ENCODE assay signal across 8 cellular contexts in genomic region chr18:159037-159652, GRCh38. TPM values are rescaled to one million over a fixed set of nuclear protein-coding genes. Genes with fewer than 3 reads are reported as not detected.
DNase-seq lines count a peak whose midpoint lies in the region; ATAC-seq and TF ChIP-seq lines count a peak whose summit lies in the region.

No MANE protein-coding gene starts in this region.

- H3K27me3 ChIP-seq in A673 (replicated peaks; ENCODE audit: insufficient read depth, low read depth, low read length, poor library complexity): no peaks in the 10 kb centered on the region
- H3K27me3 ChIP-seq in mesenchymal stem cell (ENCODE audit: control insufficient read depth in 1 of 2, insufficient read depth in 1 of 2, low read length in 2 of 2): no peaks in the 10 kb centered on the region

- no peak overlapping the region for H2BK15ac ChIP-seq in mesenchymal stem cell (ENCODE audit: low read depth, poor library complexity, severe bottlenecking)

- POLR2A ChIA-PET in A673 (lab: Charles Lee; ENCODE audit: low non-redundant PET): no interaction called here

- TF ChIP-seq CTCF in A673 (conservative IDR thresholded peaks at IDR 0.05; ENCODE audit: low read depth, low read length): no peak
- no peak for TF ChIP-seq CTCF in GM12875 (IDR thresholded peaks at IDR 0.05; ENCODE audit: borderline replicate concordance, insufficient read depth, low read depth, low read length)
- TF ChIP-seq CTCF in choroid plexus epithelial cell (conservative IDR thresholded peaks at IDR 0.05; ENCODE audit: low read depth, low read length): no peak

- H2BK5ac ChIP-seq in mesenchymal stem cell (ENCODE audit: low read depth, low read length, poor library complexity, severe bottlenecking): no peak overlapping the region

- no peak overlapping the region for H4K8ac ChIP-seq in mesenchymal stem cell (ENCODE audit: low read length)

- peak overlapping the region; percentile 85 for H3K4me2 ChIP-seq in mesenchymal stem cell (ENCODE audit: low read length, poor library complexity, severe bottlenecking)

- H4K91ac ChIP-seq in mesenchymal stem cell (ENCODE audit: low read length): no peak overlapping the region

- no TSS peak for BruUV-seq in A673 (replicated peaks; lab: Mats Ljungman, UMichigan)

- peaks cover 13% of the 10 kb centered on the region for H3K36me3 ChIP-seq in A673 (ENCODE audit: insufficient read depth, low read length, poor library complexity, severe bottlenecking)
- H3K36me3 ChIP-seq in mesenchymal stem cell (ENCODE audit: control insufficient read depth in 1 of 2, insufficient read depth in 2 of 2, low read depth in 1 of 2, low read length in 2 of 2): peaks cover 0 to 12% of the 10 kb centered on the region in 2 experiments

- H3K27ac ChIP-seq in A673 (ENCODE audit: low read depth, low read length, poor library complexity, severe bottlenecking) (peak overlapping the region; percentile 94), mesenchymal stem cell (ENCODE audit: low read length, poor library complexity, severe bottlenecking) (no peak overlapping the region)

- H3K18ac ChIP-seq in mesenchymal stem cell (ENCODE audit: low read depth in 1 of 2, low read length in 2 of 2): peak overlapping the region; percentile 16 to 96

- H3K23ac ChIP-seq in mesenchymal stem cell (ENCODE audit: low read length in 2 of 2): peak overlapping the region in 1 of 2 experiments; percentile 50

- H3K4me3 ChIP-seq in A673 (ENCODE audit: low read depth, low read length, poor library complexity, severe bottlenecking) (peak overlapping the region; percentile 97), GM12875 (ENCODE audit: low read depth, low read length) (peak overlapping the region; percentile 54), choroid plexus epithelial cell (ENCODE audit: low read depth, low read length) (peak overlapping the region; percentile 90), mesenchymal stem cell (ENCODE audit: insufficient read depth in 1 of 2, low read depth in 1 of 2, low read length in 2 of 2) (peak overlapping the region; percentile 96 to 100)

- peaks cover 6% of the 10 kb centered on the region for H3K4me1 ChIP-seq in A673 (ENCODE audit: insufficient read depth, low read length, poor library complexity, severe bottlenecking)
- peaks cover 11% of the 10 kb centered on the region for H3K4me1 ChIP-seq in mesenchymal stem cell (ENCODE audit: control insufficient read depth, insufficient read depth, low read depth, low read length)

- H2BK120ac ChIP-seq in mesenchymal stem cell (ENCODE audit: low read depth, low read length): no peak overlapping the region

- WGBS in mesenchymal stem cell: 4% methylated on average over 22 of the region's 23 CpGs

- peak overlapping the region; percentile 53 for H2AFZ ChIP-seq in mesenchymal stem cell (ENCODE audit: low read depth, low read length)

- H3K9me3 ChIP-seq in A673 (ENCODE audit: low read depth, low read length, poor library complexity, severe bottlenecking) (no peaks in the 10 kb centered on the region), mesenchymal stem cell (ENCODE audit: control insufficient read depth, low read length) (no peaks in the 10 kb centered on the region)

- CTCF ChIA-PET in A673 (lab: Charles Lee): no interaction called here

- no peak overlapping the region for H2AK5ac ChIP-seq in mesenchymal stem cell (ENCODE audit: low read length, severe bottlenecking)

- no peak overlapping the region for H2BK12ac ChIP-seq in mesenchymal stem cell (ENCODE audit: low read length in 2 of 2)

- H3K4ac ChIP-seq in mesenchymal stem cell (ENCODE audit: low read depth in 1 of 2, low read length in 2 of 2): peak overlapping the region in 1 of 2 experiments; percentile 82

- DNase-seq in A673 (ENCODE audit: low spot score): peak; percentile 28
- peak; percentile 62 for DNase-seq in NCI-H69 (lab: John Stamatoyannopoulos, UW)
- peak; percentile 28 for DNase-seq in choroid plexus epithelial cell (ENCODE audit: low read depth)
- DNase-seq in mesenchymal stem cell: peak; percentile 40
- no peak for DNase-seq in hippocampal formation (lab: John Stamatoyannopoulos, UW)

- intact Hi-C loops in A673 (cut with micrococcal nuclease; ENCODE audit: unreplicated experiment): no loop called here

- H3K9ac ChIP-seq in mesenchymal stem cell (ENCODE audit: low read length): peak overlapping the region; percentile 97

- ATAC-seq in GM21381 (IDR thresholded peaks at IDR 0.05; ENCODE audit: unreplicated experiment) (no peak), GM19324 (IDR thresholded peaks at IDR 0.05; ENCODE audit: low FRiP score, unreplicated experiment) (no peak)

- H3K79me1 ChIP-seq in mesenchymal stem cell (replicated peaks; ENCODE audit: low read length, poor library complexity, severe bottlenecking): no peaks in the 10 kb centered on the region

- peak overlapping the region in 1 of 2 experiments; percentile 61 for H3K14ac ChIP-seq in mesenchymal stem cell (ENCODE audit: low read length in 2 of 2)

RNA-seq across cellular contexts. Expression of gene USP14, which starts 0.8 kb away (rescaled TPM):
- total RNA-seq in A673 (2021): 134 and 148 TPM in 2 replicates
- polyA plus RNA-seq in mesenchymal stem cell (2013, experiment 1 of 2): 45.9 TPM
- 50.1 TPM for polyA plus RNA-seq in mesenchymal stem cell (2013, experiment 2 of 2)

Comparison
In these comparisons a context has a peak if more than half of its experiments do, and no peak if none do; other contexts are left out.
1. DNase-seq: peak in A673 (single experiment), NCI-H69 (single experiment), choroid plexus epithelial cell (single experiment) and mesenchymal stem cell (single experiment); none in hippocampal formation (0 of 2).
2. Peak in every context shown above with its lines, with median percentiles within 50 percentile points of each other: H3K4me3 ChIP-seq.